Comparison of ENCODE assay signal across 19 cellular contexts in the genomic region with DNA sequence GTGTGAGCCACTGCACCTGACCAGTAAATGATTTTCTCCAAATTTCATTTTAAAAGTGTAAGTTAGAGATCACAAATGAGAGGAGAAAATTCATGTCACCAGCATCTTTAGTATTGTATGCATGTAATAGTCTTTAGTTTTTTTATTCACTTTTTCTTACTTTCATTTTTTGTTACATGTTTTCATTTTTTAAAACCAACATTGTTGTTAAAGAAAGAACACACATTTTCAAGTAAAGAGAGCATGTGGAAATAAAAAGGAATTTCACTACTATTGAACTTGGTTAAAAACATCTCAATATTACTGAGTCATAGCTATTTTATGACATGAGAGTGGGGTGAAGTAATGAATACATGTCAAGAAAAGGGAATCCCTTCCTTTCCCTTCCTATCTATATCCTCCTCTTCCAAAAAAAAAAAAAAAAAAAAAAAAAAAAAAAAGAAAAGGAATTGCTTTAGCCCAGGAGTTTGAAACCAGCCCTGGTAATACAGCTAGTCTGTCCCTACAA. TPM values are rescaled to one million over a fixed set of nuclear protein-coding genes. Genes with fewer than 3 reads are reported as not detected.
DNase-seq lines count a peak whose midpoint lies in the region; ATAC-seq, FAIRE-seq and TF ChIP-seq lines count a peak whose summit lies in the region.
"Had no signal": no experiment of that assay in that cellular context is flagged by ENCODE, and none has a peak within 500 bp of the region (broad histone marks: within the 10 kb centered on the region; RNA-seq: fewer than 3 reads in every experiment).

No MANE protein-coding gene starts in this region.

- peaks cover 17% of the 10 kb centered on the region for H3F3A ChIP-seq in SK-N-SH (replicated peaks; ENCODE audit: insufficient read depth)

- H3K79me2 ChIP-seq in SK-N-SH (ENCODE audit: insufficient read depth) = no peaks in the 10 kb centered on the region

- no peak overlapping the region for H3K4me2 ChIP-seq in SK-N-SH

- no peak for TF ChIP-seq CTCF in SK-N-SH (IDR thresholded peaks at IDR 0.05)
- no peak for TF ChIP-seq CTCF in thyroid gland (IDR thresholded peaks at IDR 0.05)
- TF ChIP-seq CTCF in D721Med (IDR thresholded peaks at IDR 0.05; ENCODE audit: insufficient read depth, missing control alignments) = no peak

- H3K9ac ChIP-seq in SK-N-SH = no peak overlapping the region
- no peak overlapping the region for H3K9ac ChIP-seq in adipocyte (ENCODE audit: low read length)

- H3K27me3 ChIP-seq in SK-N-SH (ENCODE audit: insufficient read depth) = no peaks in the 10 kb centered on the region
- H3K27me3 ChIP-seq in adipocyte (replicated peaks; ENCODE audit: control insufficient read depth, insufficient read depth, low read length) = no peaks in the 10 kb centered on the region
- no peaks in the 10 kb centered on the region for H3K27me3 ChIP-seq in thyroid gland

- TF ChIP-seq RAD21 in SK-N-SH (IDR thresholded peaks at IDR 0.05; ENCODE audit: low read length) = no peak

- no peak for DNase-seq in SK-N-SH
- DNase-seq in adipocyte (ENCODE audit: low read depth) = peak; percentile 61
- DNase-seq in fibroblast of peridontal ligament (ENCODE audit: extremely low read depth) = peak; percentile 67
- no peak for DNase-seq in hypothalamus (lab: John Stamatoyannopoulos, UW)
- DNase-seq in mucosa of gallbladder (ENCODE audit: low spot score) = no peak
- no peak for DNase-seq in thyroid gland
- no peak for DNase-seq in D721Med (ENCODE audit: insufficient read length, low spot score)
- DNase-seq: COR-L47, GOT3, KBM-7, NCI-H1092, NCI-H1694 treated with DMSO at 0.1 percent for 48 hours, NCI-H69 had no signal

- CTCF ChIA-PET in SK-N-SH (lab: Yijun Ruan, JAX) = no interaction called here

- no peak overlapping the region for H2AFZ ChIP-seq in SK-N-SH (ENCODE audit: low read depth)

- no peak for TF ChIP-seq POLR2A in thyroid gland (IDR thresholded peaks at IDR 0.05)

- H3K27ac ChIP-seq in SK-N-SH (ENCODE audit: low read depth in 2 of 2, low read length in 1 of 2) = peak overlapping the region in 1 of 2 experiments; percentile 31; a peak in 1 of 4 replicates
- no peak overlapping the region for H3K27ac ChIP-seq in thyroid gland
- H3K27ac ChIP-seq: 22Rv1, SK-N-MC had no signal

- POLR2A ChIA-PET in SK-N-SH (lab: Yijun Ruan, JAX) = no interaction called here

- no peak for ATAC-seq in SK-N-SH treated with all-trans-retinoic acid at 6 μM for 48 hours
- ATAC-seq: Right ventricle myocardium inferior had no signal

- no peak for TF ChIP-seq EP300 in SK-N-SH (IDR thresholded peaks at IDR 0.05; ENCODE audit: borderline replicate concordance in 1 of 2, low read depth in 1 of 2, low read length in 1 of 2)

- no peak for FAIRE-seq in D721Med (lab: Jason Lieb, UNC)
- FAIRE-seq: GM12892, GM19239 had no signal

- intact Hi-C loops in thyroid gland (cut with DNase I) = no loop called here

- no peaks in the 10 kb centered on the region for H3K9me3 ChIP-seq in SK-N-SH
- no peaks in the 10 kb centered on the region for H3K9me3 ChIP-seq in adipocyte (ENCODE audit: control insufficient read depth, low read length)
- H3K9me3 ChIP-seq in thyroid gland = no peaks in the 10 kb centered on the region

- H3K4me1 ChIP-seq in SK-N-SH (ENCODE audit: control insufficient read depth in 1 of 2, insufficient read depth in 2 of 2, low read depth in 1 of 2, low read length in 1 of 2) = peaks cover 0 to 12% of the 10 kb centered on the region in 2 experiments; a peak in 3 of 4 replicates
- peaks cover 4% of the 10 kb centered on the region for H3K4me1 ChIP-seq in adipocyte (ENCODE audit: control insufficient read depth, insufficient read depth, low read length)
- peaks cover 2 to 5% of the 10 kb centered on the region in 2 donors for H3K4me1 ChIP-seq in thyroid gland

- H3K36me3 ChIP-seq in SK-N-SH (replicated peaks in 1 of 2; ENCODE audit: control insufficient read depth in 1 of 2, insufficient read depth in 2 of 2, low read length in 1 of 2) (no peaks in the 10 kb centered on the region), adipocyte (ENCODE audit: control insufficient read depth, insufficient read depth, low read length, severe bottlenecking) (no peaks in the 10 kb centered on the region), thyroid gland (no peaks in the 10 kb centered on the region)

- H3K4me3 ChIP-seq in SK-N-SH (ENCODE audit: low read depth in 2 of 2, low read length in 1 of 2) (no peak overlapping the region), adipocyte (ENCODE audit: low read length) (no peak overlapping the region), thyroid gland (replicated peaks in 1 of 3) (no peak overlapping the region)
- H3K4me3 ChIP-seq: SK-N-MC had no signal

- no peaks in the 10 kb centered on the region for H4K20me1 ChIP-seq in SK-N-SH (ENCODE audit: insufficient read depth)

- no peaks in the 10 kb centered on the region for H3K9me2 ChIP-seq in SK-N-SH

TF ChIP-seq in SK-N-SH, 30 proteins besides CTCF, POLR2A, EP300 and RAD21 (continues in another document):
- TF ChIP-seq FOSL2 (IDR thresholded peaks at IDR 0.05; ENCODE audit: borderline replicate concordance, low read depth) = peak; percentile 18; the same call in 1 of the 2 replicates
- TF ChIP-seq, protein P1, sequence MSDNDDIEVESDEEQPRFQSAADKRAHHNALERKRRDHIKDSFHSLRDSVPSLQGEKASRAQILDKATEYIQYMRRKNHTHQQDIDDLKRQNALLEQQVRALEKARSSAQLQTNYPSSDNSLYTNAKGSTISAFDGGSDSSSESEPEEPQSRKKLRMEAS (IDR thresholded peaks at IDR 0.05; ENCODE audit: low read depth) = no peak
- TF ChIP-seq, protein P2, sequence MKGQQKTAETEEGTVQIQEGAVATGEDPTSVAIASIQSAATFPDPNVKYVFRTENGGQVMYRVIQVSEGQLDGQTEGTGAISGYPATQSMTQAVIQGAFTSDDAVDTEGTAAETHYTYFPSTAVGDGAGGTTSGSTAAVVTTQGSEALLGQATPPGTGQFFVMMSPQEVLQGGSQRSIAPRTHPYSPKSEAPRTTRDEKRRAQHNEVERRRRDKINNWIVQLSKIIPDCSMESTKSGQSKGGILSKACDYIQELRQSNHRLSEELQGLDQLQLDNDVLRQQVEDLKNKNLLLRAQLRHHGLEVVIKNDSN (IDR thresholded peaks at IDR 0.05; ENCODE audit: borderline replicate concordance, low read depth) = no peak
- no peak for TF ChIP-seq FOXJ3 (CRISPR knock-in tag; IDR thresholded peaks at IDR 0.05)
- TF ChIP-seq TEAD4 (IDR thresholded peaks at IDR 0.05; ENCODE audit: borderline replicate concordance, insufficient read depth) = no peak
- TF ChIP-seq, protein P3, sequence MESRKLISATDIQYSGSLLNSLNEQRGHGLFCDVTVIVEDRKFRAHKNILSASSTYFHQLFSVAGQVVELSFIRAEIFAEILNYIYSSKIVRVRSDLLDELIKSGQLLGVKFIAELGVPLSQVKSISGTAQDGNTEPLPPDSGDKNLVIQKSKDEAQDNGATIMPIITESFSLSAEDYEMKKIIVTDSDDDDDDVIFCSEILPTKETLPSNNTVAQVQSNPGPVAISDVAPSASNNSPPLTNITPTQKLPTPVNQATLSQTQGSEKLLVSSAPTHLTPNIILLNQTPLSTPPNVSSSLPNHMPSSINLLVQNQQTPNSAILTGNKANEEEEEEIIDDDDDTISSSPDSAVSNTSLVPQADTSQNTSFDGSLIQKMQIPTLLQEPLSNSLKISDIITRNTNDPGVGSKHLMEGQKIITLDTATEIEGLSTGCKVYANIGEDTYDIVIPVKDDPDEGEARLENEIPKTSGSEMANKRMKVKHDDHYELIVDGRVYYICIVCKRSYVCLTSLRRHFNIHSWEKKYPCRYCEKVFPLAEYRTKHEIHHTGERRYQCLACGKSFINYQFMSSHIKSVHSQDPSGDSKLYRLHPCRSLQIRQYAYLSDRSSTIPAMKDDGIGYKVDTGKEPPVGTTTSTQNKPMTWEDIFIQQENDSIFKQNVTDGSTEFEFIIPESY (IDR thresholded peaks at IDR 0.05; ENCODE audit: borderline replicate concordance, low read depth) = no peak
- TF ChIP-seq NFIC (IDR thresholded peaks at IDR 0.05; ENCODE audit: borderline replicate concordance) = no peak

TF ChIP-seq in SK-N-SH treated with all-trans-retinoic acid at 6 μM for 48 hours, 23 proteins besides CTCF, POLR2A, EP300 and RAD21 (continues in another document):
- TF ChIP-seq PPARA (CRISPR knock-in tag; IDR thresholded peaks at IDR 0.05; ENCODE audit: borderline replicate concordance) (no peak), OSR1 (CRISPR knock-in tag; IDR thresholded peaks at IDR 0.05) (no peak), ZFP30 (CRISPR knock-in tag; IDR thresholded peaks at IDR 0.05) (no peak), ZNF70 (CRISPR knock-in tag; IDR thresholded peaks at IDR 0.05) (no peak), SNAI2 (CRISPR knock-in tag; IDR thresholded peaks at IDR 0.05) (no peak), ZC3H10 (CRISPR knock-in tag; IDR thresholded peaks at IDR 0.05) (no peak), ZFP3 (CRISPR knock-in tag; IDR thresholded peaks at IDR 0.05) (no peak), RARB (CRISPR knock-in tag; IDR thresholded peaks at IDR 0.05) (no peak)
- TF ChIP-seq, protein P4, sequence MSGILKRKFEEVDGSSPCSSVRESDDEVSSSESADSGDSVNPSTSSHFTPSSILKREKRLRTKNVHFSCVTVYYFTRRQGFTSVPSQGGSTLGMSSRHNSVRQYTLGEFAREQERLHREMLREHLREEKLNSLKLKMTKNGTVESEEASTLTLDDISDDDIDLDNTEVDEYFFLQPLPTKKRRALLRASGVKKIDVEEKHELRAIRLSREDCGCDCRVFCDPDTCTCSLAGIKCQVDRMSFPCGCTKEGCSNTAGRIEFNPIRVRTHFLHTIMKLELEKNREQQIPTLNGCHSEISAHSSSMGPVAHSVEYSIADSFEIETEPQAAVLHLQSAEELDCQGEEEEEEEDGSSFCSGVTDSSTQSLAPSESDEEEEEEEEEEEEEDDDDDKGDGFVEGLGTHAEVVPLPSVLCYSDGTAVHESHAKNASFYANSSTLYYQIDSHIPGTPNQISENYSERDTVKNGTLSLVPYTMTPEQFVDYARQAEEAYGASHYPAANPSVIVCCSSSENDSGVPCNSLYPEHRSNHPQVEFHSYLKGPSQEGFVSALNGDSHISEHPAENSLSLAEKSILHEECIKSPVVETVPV (CRISPR knock-in tag; IDR thresholded peaks at IDR 0.05) = no peak

RNA-seq across cellular contexts. Expression of a gene that starts 29.1 kb away (rescaled TPM):
- 74.5 and 76.9 TPM in 2 replicates for polyA plus RNA-seq in SK-N-SH (2012; rRNA removed)
- 79.4 and 117 TPM in 2 replicates for polyA plus RNA-seq in SK-N-SH (2012; cell fraction: cytosol; rRNA removed)
- 37.4 and 69.3 TPM in 2 replicates for polyA plus RNA-seq in SK-N-SH (2012; cell fraction: nucleus; rRNA removed)
- total RNA-seq in mucosa of gallbladder (1.4 TPM), thyroid gland (1 to 10 TPM; 1.1 to 2.3 (median 1.6) TPM)

Comparison
In these comparisons a context has a peak if more than half of its experiments do, and no peak if none do; other contexts are left out.
1. DNase-seq: peak in adipocyte (single experiment) and fibroblast of peridontal ligament (single experiment); none in SK-N-SH (single experiment), hypothalamus (0 of 51), mucosa of gallbladder (single experiment), thyroid gland (0 of 2) and D721Med (single experiment).